Comparison of ENCODE assay signal across 1 cellular context in the genomic region with DNA sequence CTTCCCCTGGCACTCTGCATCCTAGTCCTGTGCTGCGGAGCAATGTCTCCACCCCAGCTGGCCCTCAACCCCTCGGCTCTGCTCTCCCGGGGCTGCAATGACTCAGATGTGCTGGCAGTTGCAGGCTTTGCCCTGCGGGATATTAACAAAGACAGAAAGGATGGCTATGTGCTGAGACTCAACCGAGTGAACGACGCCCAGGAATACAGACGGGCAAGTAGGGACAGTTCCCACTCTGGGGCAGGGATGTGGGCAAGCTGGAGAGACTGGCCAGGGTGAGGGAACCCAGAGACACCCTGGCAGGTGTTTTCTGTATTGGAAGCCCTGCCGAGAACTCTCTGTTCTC.
TF ChIP-seq lines count a peak whose summit lies in the region.

No MANE protein-coding gene starts in this region.

TF ChIP-seq in HCT116, 20 proteins besides CTCF, POLR2A, EP300 and RAD21 (continued from another document):
- TF ChIP-seq, protein P1, sequence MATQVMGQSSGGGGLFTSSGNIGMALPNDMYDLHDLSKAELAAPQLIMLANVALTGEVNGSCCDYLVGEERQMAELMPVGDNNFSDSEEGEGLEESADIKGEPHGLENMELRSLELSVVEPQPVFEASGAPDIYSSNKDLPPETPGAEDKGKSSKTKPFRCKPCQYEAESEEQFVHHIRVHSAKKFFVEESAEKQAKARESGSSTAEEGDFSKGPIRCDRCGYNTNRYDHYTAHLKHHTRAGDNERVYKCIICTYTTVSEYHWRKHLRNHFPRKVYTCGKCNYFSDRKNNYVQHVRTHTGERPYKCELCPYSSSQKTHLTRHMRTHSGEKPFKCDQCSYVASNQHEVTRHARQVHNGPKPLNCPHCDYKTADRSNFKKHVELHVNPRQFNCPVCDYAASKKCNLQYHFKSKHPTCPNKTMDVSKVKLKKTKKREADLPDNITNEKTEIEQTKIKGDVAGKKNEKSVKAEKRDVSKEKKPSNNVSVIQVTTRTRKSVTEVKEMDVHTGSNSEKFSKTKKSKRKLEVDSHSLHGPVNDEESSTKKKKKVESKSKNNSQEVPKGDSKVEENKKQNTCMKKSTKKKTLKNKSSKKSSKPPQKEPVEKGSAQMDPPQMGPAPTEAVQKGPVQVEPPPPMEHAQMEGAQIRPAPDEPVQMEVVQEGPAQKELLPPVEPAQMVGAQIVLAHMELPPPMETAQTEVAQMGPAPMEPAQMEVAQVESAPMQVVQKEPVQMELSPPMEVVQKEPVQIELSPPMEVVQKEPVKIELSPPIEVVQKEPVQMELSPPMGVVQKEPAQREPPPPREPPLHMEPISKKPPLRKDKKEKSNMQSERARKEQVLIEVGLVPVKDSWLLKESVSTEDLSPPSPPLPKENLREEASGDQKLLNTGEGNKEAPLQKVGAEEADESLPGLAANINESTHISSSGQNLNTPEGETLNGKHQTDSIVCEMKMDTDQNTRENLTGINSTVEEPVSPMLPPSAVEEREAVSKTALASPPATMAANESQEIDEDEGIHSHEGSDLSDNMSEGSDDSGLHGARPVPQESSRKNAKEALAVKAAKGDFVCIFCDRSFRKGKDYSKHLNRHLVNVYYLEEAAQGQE (IDR thresholded peaks at IDR 0.05; ENCODE audit: low read depth) = no peak
- TF ChIP-seq CEBPB (IDR thresholded peaks at IDR 0.05; ENCODE audit: low read depth) (no peak), SRF (IDR thresholded peaks at IDR 0.05; ENCODE audit: low read depth) (no peak)
